41 cellular contexts compared by ENCODE assay signal in the genomic region with DNA sequence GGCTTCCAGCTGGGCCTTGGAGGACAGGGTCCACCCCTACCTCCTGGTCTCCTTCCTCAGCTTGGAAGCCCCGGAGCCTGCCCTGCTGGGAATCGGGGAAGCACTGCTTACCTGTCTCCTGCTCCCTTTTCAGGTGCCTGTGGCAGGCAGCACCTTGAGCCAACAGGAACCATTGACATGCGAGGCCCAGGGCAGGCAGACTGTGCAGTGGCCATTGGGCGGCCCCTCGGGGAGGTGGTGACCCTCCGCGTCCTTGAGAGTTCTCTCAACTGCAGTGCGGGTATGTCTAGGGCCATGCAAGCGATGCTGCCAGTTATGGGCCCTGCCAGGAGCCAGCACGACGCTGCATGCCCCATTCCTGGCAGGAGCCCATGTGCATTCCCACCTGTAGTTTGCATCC.
"Had no signal": no experiment of that assay in that cellular context is flagged by ENCODE, and none has a peak within 500 bp of the region (broad histone marks: within the 10 kb centered on the region; RNA-seq: fewer than 3 reads in every experiment).

No MANE protein-coding gene starts in this region.

- H3K27me3 Mint-ChIP-seq: activated naive CD4-positive, alpha-beta T cell treated with anti-CD3 and anti-CD28 coated beads, Interleukin-2, amount 50 U/mL, for 24 hours; activated naive CD8-positive, alpha-beta T cell; activated naive CD8-positive, alpha-beta T cell treated with anti-CD3 and anti-CD28 coated beads for 36 hours; activated naive CD8-positive, alpha-beta T cell treated with anti-CD3 and anti-CD28 coated beads, Interleukin-2, amount 50 U/mL, for 24 hours; activated T-cell treated with anti-CD3 and anti-CD28 coated beads, Interleukin-2, amount 50 U/mL, for 24 hours; activated T-helper 17 cell treated with anti-CD3 and anti-CD28 coated beads, Interleukin-2, amount 50 U/mL, for 72 hours had no signal

- H3K27ac ChIP-seq: adrenal gland, ascending aorta, body of pancreas, brain microvascular endothelial cell, breast epithelium, cardiac muscle cell had no signal

- H3K36me3 ChIP-seq: adrenal gland, ascending aorta, brain microvascular endothelial cell, breast epithelium, cardiac muscle cell had no signal

- H3K36me3 Mint-ChIP-seq: activated naive CD4-positive, alpha-beta T cell treated with anti-CD3 and anti-CD28 coated beads, Interleukin-2, amount 10 ng/mL, durations not matched to agents 7 days and 5 days; activated naive CD4-positive, alpha-beta T cell treated with anti-CD3 and anti-CD28 coated beads, Interleukin-2, amount 50 U/mL, for 24 hours; activated naive CD4-positive, alpha-beta T cell treated with anti-CD3 and anti-CD28 coated beads, Interleukin-2, amount 50 U/mL, for 72 hours; activated naive CD8-positive, alpha-beta T cell; activated naive CD8-positive, alpha-beta T cell treated with anti-CD3 and anti-CD28 coated beads for 36 hours; activated naive CD8-positive, alpha-beta T cell treated with anti-CD3 and anti-CD28 coated beads, Interleukin-2, amount 10 ng/mL, durations not matched to agents 7 days and 5 days; brain had no signal

- H3K9me3 ChIP-seq: adrenal gland, ascending aorta, body of pancreas, breast epithelium had no signal

- H3K4me3 Mint-ChIP-seq: activated naive CD4-positive, alpha-beta T cell treated with anti-CD3 and anti-CD28 coated beads for 36 hours; activated naive CD4-positive, alpha-beta T cell treated with anti-CD3 and anti-CD28 coated beads, Interleukin-2, amount 10 ng/mL, durations not matched to agents 7 days and 5 days; activated naive CD4-positive, alpha-beta T cell treated with anti-CD3 and anti-CD28 coated beads, Interleukin-2, amount 50 U/mL, for 24 hours; activated naive CD8-positive, alpha-beta T cell; activated naive CD8-positive, alpha-beta T cell treated with anti-CD3 and anti-CD28 coated beads for 36 hours; activated naive CD8-positive, alpha-beta T cell treated with anti-CD3 and anti-CD28 coated beads, Interleukin-2, amount 10 ng/mL, durations not matched to agents 7 days and 5 days; activated naive CD8-positive, alpha-beta T cell treated with anti-CD3 and anti-CD28 coated beads, Interleukin-2, amount 50 U/mL, for 24 hours; activated T-cell treated with anti-CD3 and anti-CD28 coated beads, Interleukin-2, amount 50 U/mL, for 24 hours; activated T-cell treated with anti-CD3 and anti-CD28 coated beads, Interleukin-2, amount 50 U/mL, for 4 hours; activated T-cell treated with anti-CD3 and anti-CD28 coated beads, Interleukin-2, amount 50 U/mL, for 72 hours; activated T-helper 1 cell treated with anti-CD3 and anti-CD28 coated beads, Interleukin-12 subunit alpha, Interleukin-12 subunit beta, Interleukin-2, Interleukin-4 antibody, amounts not matched to agents 30 ng/mL and 10 ng/mL and 1 ng/mL, durations not matched to agents 14 hours and 24 hours and 36 hours; activated T-helper 17 cell treated with anti-CD3 and anti-CD28 coated beads, Interleukin-2, amount 50 U/mL, for 72 hours; brain; central memory CD8-positive, alpha-beta T cell had no signal

- H3K4me1 Mint-ChIP-seq: activated naive CD4-positive, alpha-beta T cell treated with anti-CD3 and anti-CD28 coated beads, Interleukin-2, amount 50 U/mL, for 24 hours; activated T-helper 17 cell treated with anti-CD3 and anti-CD28 coated beads, Interleukin-2, amount 50 U/mL, for 72 hours had no signal

- H3K9me3 Mint-ChIP-seq: activated naive CD4-positive, alpha-beta T cell treated with anti-CD3 and anti-CD28 coated beads for 36 hours; activated naive CD4-positive, alpha-beta T cell treated with anti-CD3 and anti-CD28 coated beads, Interleukin-2, amount 10 ng/mL, durations not matched to agents 7 days and 5 days; activated naive CD4-positive, alpha-beta T cell treated with anti-CD3 and anti-CD28 coated beads, Interleukin-2, amount 50 U/mL, for 24 hours; activated naive CD4-positive, alpha-beta T cell treated with anti-CD3 and anti-CD28 coated beads, Interleukin-2, amount 50 U/mL, for 72 hours; activated naive CD8-positive, alpha-beta T cell treated with anti-CD3 and anti-CD28 coated beads for 36 hours; activated naive CD8-positive, alpha-beta T cell treated with anti-CD3 and anti-CD28 coated beads, Interleukin-2, amount 10 ng/mL, durations not matched to agents 7 days and 5 days; activated naive CD8-positive, alpha-beta T cell treated with anti-CD3 and anti-CD28 coated beads, Interleukin-2, amount 50 U/mL, for 24 hours; activated T-cell treated with anti-CD3 and anti-CD28 coated beads, Interleukin-2, amount 50 U/mL, for 24 hours; activated T-cell treated with anti-CD3 and anti-CD28 coated beads, Interleukin-2, amount 50 U/mL, for 4 hours; activated T-cell treated with anti-CD3 and anti-CD28 coated beads, Interleukin-2, amount 50 U/mL, for 72 hours; activated T-helper 1 cell treated with anti-CD3 and anti-CD28 coated beads, Interleukin-12 subunit alpha, Interleukin-12 subunit beta, Interleukin-2, Interleukin-4 antibody, amounts not matched to agents 30 ng/mL and 10 ng/mL and 1 ng/mL, durations not matched to agents 14 hours and 24 hours and 36 hours; activated T-helper 17 cell treated with anti-CD3 and anti-CD28 coated beads, Interleukin-2, amount 50 U/mL, for 72 hours; activated T-helper 2 cell treated with anti-CD3 and anti-CD28 coated beads, Interferon-gamma antibody, Interleukin-2, Interleukin-4, amounts not matched to agents 10 μg/mL and 5 μg/mL and 100 μg/mL, durations not matched to agents 14 hours and 24 hours and 36 hours; brain; central memory CD8-positive, alpha-beta T cell had no signal

- FAIRE-seq: astrocyte, bronchial epithelial cell had no signal

- H3K27me3 ChIP-seq: adrenal gland, ascending aorta, body of pancreas, brain microvascular endothelial cell, breast epithelium, cardiac muscle cell had no signal

- DNase-seq: activated effector memory CD4-positive, alpha-beta T cell treated with anti-CD3 and anti-CD28 coated beads, Interleukin-2, amount 50 U/mL, for 16 hours; activated effector memory CD4-positive, alpha-beta T cell treated with Interleukin-2 at 50 U/mL for 16 hours; activated gamma-delta T cell; activated gamma-delta T cell treated with Interleukin-2 at 50 U/mL for 16 hours; activated naive CD4-positive, alpha-beta T cell; activated naive CD4-positive, alpha-beta T cell treated with anti-CD3 and anti-CD28 coated beads for 36 hours; activated naive CD4-positive, alpha-beta T cell treated with anti-CD3 and anti-CD28 coated beads, Interleukin-2, amount 10 ng/mL, durations not matched to agents 7 days and 5 days; activated naive CD4-positive, alpha-beta T cell treated with anti-CD3 and anti-CD28 coated beads, Interleukin-2, amount 50 U/mL, for 16 hours; activated naive CD4-positive, alpha-beta T cell treated with Interleukin-2 at 50 U/mL for 16 hours; activated naive CD8-positive, alpha-beta T cell treated with anti-CD3 and anti-CD28 coated beads for 36 hours; activated naive CD8-positive, alpha-beta T cell treated with anti-CD3 and anti-CD28 coated beads, Interleukin-2, amount 10 ng/mL, durations not matched to agents 7 days and 5 days; activated naive CD8-positive, alpha-beta T cell treated with anti-CD3 and anti-CD28 coated beads, Interleukin-2, amount 50 U/mL, for 24 hours; activated T-cell treated with anti-CD3 and anti-CD28 coated beads for 4 hours; activated T-cell treated with anti-CD3 and anti-CD28 coated beads, Interleukin-2, amount 50 U/mL, for 1 hour; activated T-cell treated with anti-CD3 and anti-CD28 coated beads, Interleukin-2, amount 50 U/mL, for 24 hours; activated T-cell treated with anti-CD3 and anti-CD28 coated beads, Interleukin-2, amount 50 U/mL, for 4 hours; activated T-cell treated with anti-CD3 and anti-CD28 coated beads, Interleukin-2, amount 50 U/mL, for 48 hours; activated T-cell treated with anti-CD3 and anti-CD28 coated beads, Interleukin-2, amount 50 U/mL, for 72 hours; adrenal gland; amniotic stem cell; amygdala; anterior cingulate cortex; aorta; body of pancreas; brain microvascular endothelial cell; caudate nucleus; central memory CD4-positive, alpha-beta T cell; cerebellar nuclear complex had no signal

- H3K4me3 ChIP-seq: adrenal gland, ascending aorta, body of pancreas, breast epithelium, cardiac muscle cell had no signal

- H3K27ac Mint-ChIP-seq: activated naive CD4-positive, alpha-beta T cell treated with anti-CD3 and anti-CD28 coated beads for 36 hours; activated naive CD4-positive, alpha-beta T cell treated with anti-CD3 and anti-CD28 coated beads, Interleukin-2, amount 10 ng/mL, durations not matched to agents 7 days and 5 days; activated naive CD4-positive, alpha-beta T cell treated with anti-CD3 and anti-CD28 coated beads, Interleukin-2, amount 50 U/mL, for 24 hours; activated naive CD4-positive, alpha-beta T cell treated with anti-CD3 and anti-CD28 coated beads, Interleukin-2, amount 50 U/mL, for 72 hours; activated naive CD8-positive, alpha-beta T cell; activated naive CD8-positive, alpha-beta T cell treated with anti-CD3 and anti-CD28 coated beads for 36 hours; activated naive CD8-positive, alpha-beta T cell treated with anti-CD3 and anti-CD28 coated beads, Interleukin-2, amount 10 ng/mL, durations not matched to agents 7 days and 5 days; activated naive CD8-positive, alpha-beta T cell treated with anti-CD3 and anti-CD28 coated beads, Interleukin-2, amount 50 U/mL, for 24 hours; activated T-cell treated with anti-CD3 and anti-CD28 coated beads, Interleukin-2, amount 50 U/mL, for 24 hours; activated T-cell treated with anti-CD3 and anti-CD28 coated beads, Interleukin-2, amount 50 U/mL, for 72 hours; activated T-helper 1 cell treated with anti-CD3 and anti-CD28 coated beads, Interleukin-12 subunit alpha, Interleukin-12 subunit beta, Interleukin-2, Interleukin-4 antibody, amounts not matched to agents 30 ng/mL and 10 ng/mL and 1 ng/mL, durations not matched to agents 14 hours and 24 hours and 36 hours; activated T-helper 17 cell treated with anti-CD3 and anti-CD28 coated beads, Interleukin-2, amount 50 U/mL, for 72 hours; activated T-helper 2 cell treated with anti-CD3 and anti-CD28 coated beads, Interferon-gamma antibody, Interleukin-2, Interleukin-4, amounts not matched to agents 10 μg/mL and 5 μg/mL and 100 μg/mL, durations not matched to agents 14 hours and 24 hours and 36 hours; brain had no signal
